ENCODE assay signal across 8 cellular contexts in the genomic region with DNA sequence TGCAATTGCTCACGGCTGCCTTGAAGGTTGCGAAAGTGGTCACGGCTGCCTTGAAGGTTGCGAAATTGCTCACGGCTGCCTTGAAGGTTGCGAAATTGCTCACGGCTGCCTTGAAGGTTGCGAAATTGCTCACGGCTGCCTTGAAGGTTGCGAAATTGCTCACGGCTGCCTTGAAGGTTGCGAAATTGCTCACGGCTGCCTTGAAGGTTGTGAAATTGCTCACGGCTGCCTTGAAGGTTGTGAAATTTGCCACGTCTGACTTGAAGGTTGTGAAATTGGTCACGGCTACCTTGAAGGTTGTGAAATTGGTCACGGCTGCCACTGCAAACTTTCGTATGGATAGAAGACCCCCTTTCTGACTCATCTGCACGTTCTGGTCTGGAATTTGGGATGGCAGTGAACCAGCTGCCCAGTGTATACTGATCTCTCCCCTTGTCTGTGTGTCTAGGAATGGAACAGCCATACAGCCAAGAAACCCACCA.
DNase-seq lines count a peak whose midpoint lies in the region; ATAC-seq and TF ChIP-seq lines count a peak whose summit lies in the region.
"Not testable (repeated sequence)": the region's sequence is repeated elsewhere in the genome, so short reads cannot be mapped to it uniquely, and the experiment has no call there.

No MANE protein-coding gene starts in this region.

- H3K4me2 ChIP-seq in Karpas-422 (ENCODE audit: low read depth, low read length, poor library complexity, severe bottlenecking) = not testable (repeated sequence)

- ATAC-seq in GM18517 (IDR thresholded peaks at IDR 0.05; ENCODE audit: unreplicated experiment) = peak; percentile 52
- not testable (repeated sequence) for ATAC-seq in activated CD8-positive, alpha-beta T cell treated with anti-CD3 and anti-CD28 coated beads for 36 hours; stimulated activated naive B cell treated with anti-CD40 and anti-IgM and Interleukin-4, amounts not matched to agents 10 μg/mL and 1 μg/mL and 100 μg/mL, for 72 hours (replicated peaks)
- ATAC-seq in activated naive CD4-positive, alpha-beta T cell treated with anti-CD3 and anti-CD28 coated beads, Interleukin-2, amount 50 U/mL, for 72 hours = peak; percentile 61 to 69
- peak in 1 of 3 donors; percentile 26 for ATAC-seq in natural killer cell

- not testable (repeated sequence) for H4K20me1 ChIP-seq in Karpas-422 (ENCODE audit: insufficient read depth, low read depth, low read length)

- CTCF ChIA-PET in CD4-positive, alpha-beta memory T cell (lab: Charles Lee; ENCODE audit: partially characterized antibody); activated CD8-positive, alpha-beta T cell treated with anti-CD3 and anti-CD28 coated beads for 36 hours (lab: Charles Lee): not testable (repeated sequence)

- H3K36me3 ChIP-seq in CD4-positive, alpha-beta memory T cell (ENCODE audit: insufficient read depth, low read length); Karpas-422 (ENCODE audit: insufficient read depth, low read length): not testable (repeated sequence)

- H3K4me1 ChIP-seq in CD4-positive, alpha-beta memory T cell (ENCODE audit: insufficient read depth, low read length); Karpas-422 (ENCODE audit: low read length): not testable (repeated sequence)

- H3K27me3 Mint-ChIP-seq in CD4-positive, alpha-beta memory T cell; activated CD8-positive, alpha-beta T cell treated with anti-CD3 and anti-CD28 coated beads for 36 hours; natural killer cell (ENCODE audit: low read depth in 2 of 2); stimulated activated naive B cell treated with anti-CD40 and anti-IgM and Interleukin-4, amounts not matched to agents 10 μg/mL and 1 μg/mL and 100 μg/mL, for 72 hours: not testable (repeated sequence)

- POLR2A ChIA-PET in CD4-positive, alpha-beta memory T cell (lab: Charles Lee; ENCODE audit: partially characterized antibody); activated CD8-positive, alpha-beta T cell treated with anti-CD3 and anti-CD28 coated beads for 36 hours (lab: Charles Lee): not testable (repeated sequence)

- intact Hi-C loops in CD4-positive, alpha-beta memory T cell (cut with micrococcal nuclease); activated CD8-positive, alpha-beta T cell treated with anti-CD3 and anti-CD28 coated beads for 36 hours (cut with micrococcal nuclease); natural killer cell (cut with micrococcal nuclease): not testable (repeated sequence)

- not testable (repeated sequence) for H3K9ac ChIP-seq in Karpas-422 (ENCODE audit: low read length)

- not testable (repeated sequence) for H3K9me3 ChIP-seq in CD4-positive, alpha-beta memory T cell (ENCODE audit: control insufficient read depth in 1 of 2, low read length in 2 of 2); Karpas-422 (ENCODE audit: low read length)

- H3K27me3 ChIP-seq in CD4-positive, alpha-beta memory T cell (ENCODE audit: insufficient read depth, low read length); Karpas-422 (ENCODE audit: low read length): not testable (repeated sequence)

- not testable (repeated sequence) for H3K79me2 ChIP-seq in Karpas-422 (ENCODE audit: low read length)

- H3K4me3 Mint-ChIP-seq in CD4-positive, alpha-beta memory T cell = peak overlapping the region in 6 of 8 donors; percentile 43 to 77 (median 52)
- not testable (repeated sequence) for H3K4me3 Mint-ChIP-seq in activated CD8-positive, alpha-beta T cell treated with anti-CD3 and anti-CD28 coated beads for 36 hours; natural killer cell; stimulated activated naive B cell treated with anti-CD40 and anti-IgM and Interleukin-4, amounts not matched to agents 10 μg/mL and 1 μg/mL and 100 μg/mL, for 72 hours

- not testable (repeated sequence) for H3K4me3 ChIP-seq in CD4-positive, alpha-beta memory T cell (ENCODE audit: low read length in 2 of 2); Karpas-422 (ENCODE audit: low read length)

- H3K36me3 Mint-ChIP-seq in CD4-positive, alpha-beta memory T cell = peaks cover 13 to 15% of the 10 kb centered on the region in 2 donors
- H3K36me3 Mint-ChIP-seq in activated CD8-positive, alpha-beta T cell treated with anti-CD3 and anti-CD28 coated beads for 36 hours (ENCODE audit: low read depth) = peaks cover 23% of the 10 kb centered on the region
- H3K36me3 Mint-ChIP-seq in activated naive CD4-positive, alpha-beta T cell treated with anti-CD3 and anti-CD28 coated beads, Interleukin-2, amount 50 U/mL, for 72 hours = peaks cover 26 to 45% of the 10 kb centered on the region in 2 donors
- not testable (repeated sequence) for H3K36me3 Mint-ChIP-seq in natural killer cell; stimulated activated naive B cell treated with anti-CD40 and anti-IgM and Interleukin-4, amounts not matched to agents 10 μg/mL and 1 μg/mL and 100 μg/mL, for 72 hours

- not testable (repeated sequence) for H2AFZ ChIP-seq in Karpas-422 (ENCODE audit: low read length)

- DNase-seq in CD4-positive, alpha-beta memory T cell = peak in 1 of 5 donors; percentile 2
- DNase-seq in Karpas-422 (peak; percentile 49), OCI-M1 (lab: John Stamatoyannopoulos, UW) (peak; percentile 8)
- peak; percentile 57 for DNase-seq in activated CD8-positive, alpha-beta T cell treated with anti-CD3 and anti-CD28 coated beads for 36 hours
- DNase-seq in activated naive CD4-positive, alpha-beta T cell treated with anti-CD3 and anti-CD28 coated beads, Interleukin-2, amount 50 U/mL, for 72 hours (ENCODE audit: low spot score in 2 of 2); natural killer cell: not testable (repeated sequence)
- DNase-seq in stimulated activated naive B cell treated with anti-CD40 and anti-IgM and Interleukin-4, amounts not matched to agents 10 μg/mL and 1 μg/mL and 100 μg/mL, for 72 hours = peak; percentile 5

- not testable (repeated sequence) for H3K27ac Mint-ChIP-seq in CD4-positive, alpha-beta memory T cell; stimulated activated naive B cell treated with anti-CD40 and anti-IgM and Interleukin-4, amounts not matched to agents 10 μg/mL and 1 μg/mL and 100 μg/mL, for 72 hours
- peak overlapping the region; percentile 81 for H3K27ac Mint-ChIP-seq in activated CD8-positive, alpha-beta T cell treated with anti-CD3 and anti-CD28 coated beads for 36 hours
- H3K27ac Mint-ChIP-seq in activated naive CD4-positive, alpha-beta T cell treated with anti-CD3 and anti-CD28 coated beads, Interleukin-2, amount 50 U/mL, for 72 hours = peak overlapping the region; percentile 35 to 50
- H3K27ac Mint-ChIP-seq in natural killer cell = peak overlapping the region; percentile 40 to 68

- H3K4me1 Mint-ChIP-seq in CD4-positive, alpha-beta memory T cell = peaks cover 0 to 14% (median 6%) of the 10 kb centered on the region in 4 donors
- H3K4me1 Mint-ChIP-seq in activated CD8-positive, alpha-beta T cell treated with anti-CD3 and anti-CD28 coated beads for 36 hours (ENCODE audit: low read depth); natural killer cell; stimulated activated naive B cell treated with anti-CD40 and anti-IgM and Interleukin-4, amounts not matched to agents 10 μg/mL and 1 μg/mL and 100 μg/mL, for 72 hours: not testable (repeated sequence)

- H3K9me3 Mint-ChIP-seq in CD4-positive, alpha-beta memory T cell = peaks cover 0 to 62% (median 34%) of the 10 kb centered on the region in 8 donors
- peaks cover 26% of the 10 kb centered on the region for H3K9me3 Mint-ChIP-seq in activated CD8-positive, alpha-beta T cell treated with anti-CD3 and anti-CD28 coated beads for 36 hours
- peaks cover 18 to 27% of the 10 kb centered on the region in 2 donors for H3K9me3 Mint-ChIP-seq in activated naive CD4-positive, alpha-beta T cell treated with anti-CD3 and anti-CD28 coated beads, Interleukin-2, amount 50 U/mL, for 72 hours
- not testable (repeated sequence) for H3K9me3 Mint-ChIP-seq in natural killer cell
- peaks cover 12 to 13% of the 10 kb centered on the region in 2 donors for H3K9me3 Mint-ChIP-seq in stimulated activated naive B cell treated with anti-CD40 and anti-IgM and Interleukin-4, amounts not matched to agents 10 μg/mL and 1 μg/mL and 100 μg/mL, for 72 hours

- H3K27ac ChIP-seq in CD4-positive, alpha-beta memory T cell (ENCODE audit: low read depth, low read length); Karpas-422 (ENCODE audit: low read length): not testable (repeated sequence)

- H3K9me2 ChIP-seq in Karpas-422 (replicated peaks; ENCODE audit: insufficient read depth, low read length) = not testable (repeated sequence)

- TF ChIP-seq CTCF in activated CD8-positive, alpha-beta T cell treated with anti-CD3 and anti-CD28 coated beads for 36 hours (IDR thresholded peaks at IDR 0.05); natural killer cell (IDR thresholded peaks at IDR 0.05): not testable (repeated sequence)
